1 cellular context compared by ENCODE assay signal in the genomic region with DNA sequence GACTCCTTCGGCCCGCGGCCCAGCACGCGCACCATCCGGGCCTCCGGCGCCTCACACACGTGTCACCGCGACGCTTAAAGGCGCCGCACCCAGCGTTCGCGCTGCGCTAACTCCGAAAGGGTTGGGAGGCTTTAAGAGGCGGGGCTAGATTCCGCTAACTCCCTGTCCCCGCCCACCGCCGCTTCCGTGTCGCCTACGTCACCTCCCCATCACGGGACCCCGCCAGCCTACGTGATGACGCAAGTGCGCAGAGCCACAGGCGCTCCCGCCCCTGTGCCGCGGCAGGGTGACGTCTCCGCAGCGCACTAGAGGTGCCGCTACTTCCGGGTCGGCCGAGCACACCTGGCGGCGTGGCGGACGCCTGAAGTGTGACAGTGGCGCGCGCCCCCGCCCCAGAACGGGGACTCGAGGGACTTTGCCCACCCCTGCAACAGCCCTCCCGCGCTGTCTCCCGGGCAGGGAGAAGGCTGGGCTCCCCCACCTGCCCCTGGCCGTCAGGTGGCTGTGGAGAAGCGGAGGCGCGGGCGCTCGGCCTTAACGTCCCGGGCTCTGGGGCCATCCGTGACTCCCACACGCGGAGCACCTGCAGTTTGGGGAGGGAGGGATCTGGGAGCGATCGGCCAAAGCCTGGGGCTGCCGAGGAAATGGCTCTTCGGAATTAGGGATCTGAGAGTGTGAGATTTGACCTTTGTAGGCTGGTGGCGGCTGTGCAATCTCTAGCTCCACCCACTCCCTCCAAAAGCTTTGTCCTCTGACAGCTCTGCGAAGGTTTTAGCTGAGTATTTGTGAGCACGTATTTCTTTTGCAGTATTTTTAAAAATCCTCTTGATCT.
A peak's percentile ranks its signal among the peaks of the same experiment; 100 is the strongest.
TF ChIP-seq lines count a peak whose summit lies in the region.

A gene (minus strand): TSS at position 35 of the 832 bp plus-strand sequence. CDS start 4,451 bp downstream, outside the sequence.

TF ChIP-seq in K562, 482 proteins besides CTCF, POLR2A, EP300 and RAD21 (continued from another document):
- peak; percentile 92 for TF ChIP-seq FOXK1 (CRISPR knock-in tag; IDR thresholded peaks at IDR 0.05; ENCODE audit: borderline replicate concordance)
- TF ChIP-seq, protein P1, sequence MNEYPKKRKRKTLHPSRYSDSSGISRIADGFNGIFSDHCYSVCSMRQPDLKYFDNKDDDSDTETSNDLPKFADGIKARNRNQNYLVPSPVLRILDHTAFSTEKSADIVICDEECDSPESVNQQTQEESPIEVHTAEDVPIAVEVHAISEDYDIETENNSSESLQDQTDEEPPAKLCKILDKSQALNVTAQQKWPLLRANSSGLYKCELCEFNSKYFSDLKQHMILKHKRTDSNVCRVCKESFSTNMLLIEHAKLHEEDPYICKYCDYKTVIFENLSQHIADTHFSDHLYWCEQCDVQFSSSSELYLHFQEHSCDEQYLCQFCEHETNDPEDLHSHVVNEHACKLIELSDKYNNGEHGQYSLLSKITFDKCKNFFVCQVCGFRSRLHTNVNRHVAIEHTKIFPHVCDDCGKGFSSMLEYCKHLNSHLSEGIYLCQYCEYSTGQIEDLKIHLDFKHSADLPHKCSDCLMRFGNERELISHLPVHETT (CRISPR knock-in tag; conservative IDR thresholded peaks at IDR 0.05 in 1 of 2, IDR thresholded peaks at IDR 0.05 in 1 of 2) = peak in 1 of 2 experiments; percentile 49; a peak in 1 of 4 replicates
- TF ChIP-seq, protein P2, sequence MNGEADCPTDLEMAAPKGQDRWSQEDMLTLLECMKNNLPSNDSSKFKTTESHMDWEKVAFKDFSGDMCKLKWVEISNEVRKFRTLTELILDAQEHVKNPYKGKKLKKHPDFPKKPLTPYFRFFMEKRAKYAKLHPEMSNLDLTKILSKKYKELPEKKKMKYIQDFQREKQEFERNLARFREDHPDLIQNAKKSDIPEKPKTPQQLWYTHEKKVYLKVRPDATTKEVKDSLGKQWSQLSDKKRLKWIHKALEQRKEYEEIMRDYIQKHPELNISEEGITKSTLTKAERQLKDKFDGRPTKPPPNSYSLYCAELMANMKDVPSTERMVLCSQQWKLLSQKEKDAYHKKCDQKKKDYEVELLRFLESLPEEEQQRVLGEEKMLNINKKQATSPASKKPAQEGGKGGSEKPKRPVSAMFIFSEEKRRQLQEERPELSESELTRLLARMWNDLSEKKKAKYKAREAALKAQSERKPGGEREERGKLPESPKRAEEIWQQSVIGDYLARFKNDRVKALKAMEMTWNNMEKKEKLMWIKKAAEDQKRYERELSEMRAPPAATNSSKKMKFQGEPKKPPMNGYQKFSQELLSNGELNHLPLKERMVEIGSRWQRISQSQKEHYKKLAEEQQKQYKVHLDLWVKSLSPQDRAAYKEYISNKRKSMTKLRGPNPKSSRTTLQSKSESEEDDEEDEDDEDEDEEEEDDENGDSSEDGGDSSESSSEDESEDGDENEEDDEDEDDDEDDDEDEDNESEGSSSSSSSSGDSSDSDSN (IDR thresholded peaks at IDR 0.05; ENCODE audit: borderline replicate concordance in 1 of 2, low read depth in 2 of 2, low read length in 2 of 2) = peak; percentile 23 to 81; a peak in 2 of 4 replicates
- TF ChIP-seq NRF1 (conservative IDR thresholded peaks at IDR 0.05 in 1 of 2, IDR thresholded peaks at IDR 0.05 in 1 of 2) = peak; percentile 90 to 92
- peak; percentile 90 to 93 for TF ChIP-seq MAZ (CRISPR knock-in tag; conservative IDR thresholded peaks at IDR 0.05 in 1 of 2, IDR thresholded peaks at IDR 0.05 in 1 of 2)
- peak; percentile 31; the same call in 1 of the 2 replicates for TF ChIP-seq SOX6 (IDR thresholded peaks at IDR 0.05)
- TF ChIP-seq BCL6 (CRISPR knock-in tag; IDR thresholded peaks at IDR 0.05) = no peak
- 0 out of 2 replicates have a peak, but pooled peaks have one; percentile 8 for TF ChIP-seq CBFA2T2 (conservative IDR thresholded peaks at IDR 0.05)
- TF ChIP-seq, protein P3, sequence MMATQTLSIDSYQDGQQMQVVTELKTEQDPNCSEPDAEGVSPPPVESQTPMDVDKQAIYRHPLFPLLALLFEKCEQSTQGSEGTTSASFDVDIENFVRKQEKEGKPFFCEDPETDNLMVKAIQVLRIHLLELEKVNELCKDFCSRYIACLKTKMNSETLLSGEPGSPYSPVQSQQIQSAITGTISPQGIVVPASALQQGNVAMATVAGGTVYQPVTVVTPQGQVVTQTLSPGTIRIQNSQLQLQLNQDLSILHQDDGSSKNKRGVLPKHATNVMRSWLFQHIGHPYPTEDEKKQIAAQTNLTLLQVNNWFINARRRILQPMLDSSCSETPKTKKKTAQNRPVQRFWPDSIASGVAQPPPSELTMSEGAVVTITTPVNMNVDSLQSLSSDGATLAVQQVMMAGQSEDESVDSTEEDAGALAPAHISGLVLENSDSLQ (IDR thresholded peaks at IDR 0.05) = peak; percentile 80
- peak; percentile 96 for TF ChIP-seq NCOA1 (IDR thresholded peaks at IDR 0.05; ENCODE audit: low read depth)
- peak; percentile 62; the same call in 1 of the 2 replicates for TF ChIP-seq ZNF224 (CRISPR knock-in tag; IDR thresholded peaks at IDR 0.05)
- 0 out of 2 replicates have a peak, but pooled peaks have one; percentile 43 for TF ChIP-seq ARID1B (IDR thresholded peaks at IDR 0.05)
